ENCODE assay signal across 8 cellular contexts in the genomic region with DNA sequence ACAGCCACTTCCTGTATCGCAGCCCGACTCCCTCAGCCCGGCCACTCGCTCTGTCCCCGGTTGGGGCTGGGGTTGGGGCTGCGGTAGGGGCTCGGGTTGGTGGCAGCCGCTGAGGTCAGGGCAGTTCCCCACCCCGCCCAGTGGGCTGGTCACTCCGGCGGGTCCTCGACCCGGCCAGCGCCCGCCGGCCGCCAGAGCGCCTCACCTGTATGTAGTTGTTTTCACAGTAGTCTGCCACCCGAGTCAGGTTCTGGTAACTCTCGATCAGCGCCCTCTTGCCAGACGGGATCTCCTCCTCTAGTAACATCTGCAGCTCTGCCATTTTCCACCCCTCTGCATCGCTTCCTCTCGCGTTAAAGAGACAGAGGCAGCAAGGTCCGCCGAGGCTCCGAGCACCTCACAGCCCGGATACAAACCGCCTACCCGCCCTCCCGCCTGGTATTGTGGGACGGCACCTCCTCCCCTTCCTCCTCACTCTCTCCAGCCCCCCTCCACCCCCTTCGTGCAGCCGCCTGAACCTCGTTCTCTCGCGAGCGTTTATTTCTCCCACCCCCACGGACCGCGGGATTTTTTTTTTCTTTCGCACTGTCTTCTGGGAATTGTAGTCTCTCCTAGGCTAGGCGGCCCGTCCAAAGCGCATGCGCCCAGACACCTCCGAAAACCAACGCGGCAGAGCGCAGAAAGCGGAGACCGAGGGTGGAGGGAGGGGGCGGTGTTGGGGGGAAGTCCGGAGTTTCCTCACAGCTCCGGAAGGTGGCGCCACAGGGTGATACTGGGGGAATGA. TPM values are rescaled to one million over a fixed set of nuclear protein-coding genes. Genes with fewer than 3 reads are reported as not detected.
DNase-seq lines count a peak whose midpoint lies in the region; ATAC-seq and TF ChIP-seq lines count a peak whose summit lies in the region.

Gene ABI1, minus strand, starts transcription at position 417 of the 784 bp plus-strand sequence. Its CDS starts 95 bp downstream, at position 322.

- H3K4me3 ChIP-seq in AG04450 (ENCODE audit: low read depth, low read length) (peak within 1 kb of the TSS; percentile 90), WERI-Rb-1 (ENCODE audit: low read depth, low read length) (peak within 1 kb of the TSS; percentile 81), mammary epithelial cell (replicated peaks in 1 of 3; ENCODE audit: insufficient read depth in 1 of 3, low read depth in 2 of 3, low read length in 3 of 3) (peak within 1 kb of the TSS; percentile 88 to 100 (median 89)), iPS-18c (ENCODE audit: insufficient read depth, low read depth, low read length) (peak within 1 kb of the TSS; percentile 95), skeletal muscle tissue (ENCODE audit: low read length in 3 of 3) (peak within 1 kb of the TSS; percentile 82 to 98 (median 95))

- POLR2A ChIA-PET in AG04450 (lab: Yijun Ruan, JAX), result interaction anchor here (0.6 to 1.1 kb wide), 2 partner anchors 21 to 135 kb away, joined by 5 to 6 read pairs; no protein-coding TSS in a partner anchor

- H3K27me3 ChIP-seq in AG04450 (ENCODE audit: control insufficient read depth, insufficient read depth, low read length) (peaks cover 4% of the 10 kb centered on the region), WERI-Rb-1 (ENCODE audit: insufficient read depth, low read depth, severe bottlenecking) (no peaks in the 10 kb centered on the region), mammary epithelial cell (ENCODE audit: insufficient read depth, low read length) (no peaks in the 10 kb centered on the region), skeletal muscle tissue (ENCODE audit: control insufficient read depth in 3 of 3, insufficient read depth in 3 of 3, low read length in 3 of 3) (no peaks in the 10 kb centered on the region)

- no peaks in the 10 kb centered on the region for H4K20me1 ChIP-seq in mammary epithelial cell (ENCODE audit: insufficient read depth, low read length)

- H3K9me3 ChIP-seq in AG04450 (ENCODE audit: control insufficient read depth, insufficient read depth, low read length) (no peaks in the 10 kb centered on the region), WERI-Rb-1 (ENCODE audit: severe bottlenecking) (no peaks in the 10 kb centered on the region), mammary epithelial cell (replicated peaks; ENCODE audit: insufficient read depth, low read length) (no peaks in the 10 kb centered on the region), iPS-18c (ENCODE audit: control insufficient read depth, insufficient read depth, low read length) (no peaks in the 10 kb centered on the region), skeletal muscle tissue (ENCODE audit: control insufficient read depth in 3 of 3, low read length in 3 of 3) (no peaks in the 10 kb centered on the region)

- TF ChIP-seq CTCF in AG04450 (IDR thresholded peaks at IDR 0.05; ENCODE audit: low read depth, low read length) (peak; percentile 75; the same call in 1 of the 2 replicates), WERI-Rb-1 (IDR thresholded peaks at IDR 0.05; ENCODE audit: low read depth, low read length) (peak; percentile 34), mammary epithelial cell (conservative IDR thresholded peaks at IDR 0.05 in 1 of 2, IDR thresholded peaks at IDR 0.05 in 1 of 2; ENCODE audit: extremely low read depth in 1 of 2, insufficient read depth in 1 of 2, low read depth in 1 of 2, low read length in 2 of 2) (peak; percentile 27 to 72)

- 0% methylated on average over 6 of the region's 57 CpGs for WGBS in mammary epithelial cell (ENCODE audit: low coverage, missing lambda C conversion rate)

- peaks cover 49% of the 10 kb centered on the region for H3K79me2 ChIP-seq in mammary epithelial cell (ENCODE audit: insufficient read depth, low read length)

- H3K36me3 ChIP-seq in WERI-Rb-1, result no peaks in the 10 kb centered on the region
- no peaks in the 10 kb centered on the region for H3K36me3 ChIP-seq in mammary epithelial cell (ENCODE audit: insufficient read depth, low read length)
- H3K36me3 ChIP-seq in skeletal muscle tissue (ENCODE audit: control insufficient read depth in 3 of 3, insufficient read depth in 3 of 3, low read length in 3 of 3), result no peaks in the 10 kb centered on the region

- H3K9ac ChIP-seq in mammary epithelial cell (ENCODE audit: insufficient read depth, low read length), result peak within 1 kb of the TSS; percentile 100
- H3K9ac ChIP-seq in skeletal muscle tissue (ENCODE audit: low read depth in 1 of 3, low read length in 3 of 3), result peak within 1 kb of the TSS; percentile 88 to 90 (median 89)

- ATAC-seq in GM18870 (IDR thresholded peaks at IDR 0.05; ENCODE audit: unreplicated experiment) (peak; percentile 38), HG03135 (IDR thresholded peaks at IDR 0.05; ENCODE audit: unreplicated experiment) (peak; percentile 56)

- H3K4me1 ChIP-seq in mammary epithelial cell (ENCODE audit: insufficient read depth, low read length) (peaks cover 16% of the 10 kb centered on the region), skeletal muscle tissue (ENCODE audit: control insufficient read depth in 3 of 3, insufficient read depth in 3 of 3, low read length in 3 of 3) (peaks cover 13 to 17% (median 17%) of the 10 kb centered on the region in 3 donors)

- CTCF ChIA-PET in AG04450 (lab: Charles Lee), result interaction anchor here (0.7 to 4.4 kb wide), 21 partner anchors 11 to 180 kb away, joined by 3 to 51 read pairs (median 5); no protein-coding TSS in a partner anchor
- CTCF ChIA-PET in mammary epithelial cell (lab: Charles Lee; ENCODE audit: low non-redundant PET), result interaction anchor here (0.6 kb wide), 2 partner anchors 14 to 347 kb away, joined by 3 read pairs; no protein-coding TSS in a partner anchor

- intact Hi-C loops in mammary epithelial cell (cut with micrococcal nuclease), result loop anchor here (1.0 kb wide), 4 partner anchors 9 to 134 kb away; no protein-coding TSS in a partner anchor

- H2AFZ ChIP-seq in mammary epithelial cell (ENCODE audit: low read depth, low read length), result peak within 1 kb of the TSS; percentile 61

- peak within 1 kb of the TSS; percentile 70 for H3K27ac ChIP-seq in AG04450 (ENCODE audit: low read depth, low read length)
- H3K27ac ChIP-seq in WERI-Rb-1, result peak within 1 kb of the TSS; percentile 78
- H3K27ac ChIP-seq in mammary epithelial cell (ENCODE audit: insufficient read depth, low read depth, low read length), result peak within 1 kb of the TSS; percentile 100
- H3K27ac ChIP-seq in skeletal muscle tissue (ENCODE audit: low read depth, low read length), result peak within 1 kb of the TSS; percentile 96

- in situ Hi-C loops in mammary epithelial cell (cut with MboI; ENCODE audit: low sequenced_read_pairs in 2 of 2), result no loop called here

- BruUV-seq in mammary epithelial cell (replicated peaks; lab: Mats Ljungman, UMichigan), result no TSS peak

- DNase-seq in AG04450 (ENCODE audit: low read depth, low spot score) (peak; percentile 97), NCI-H2227 (lab: John Stamatoyannopoulos, UW; ENCODE audit: unreplicated experiment) (peak; percentile 98), WERI-Rb-1 (peak; percentile 94), mammary epithelial cell (peak; percentile 98)

- dilution Hi-C loops in mammary epithelial cell (cut with HindIII; ENCODE audit: low sequenced_read_pairs), result no loop called here

- H3K4me2 ChIP-seq in mammary epithelial cell (ENCODE audit: insufficient read depth, low read depth, low read length), result peak within 1 kb of the TSS; percentile 94

RNA-seq across cellular contexts. Expression of gene ABI1, which starts in this region (rescaled TPM):
- polyA plus RNA-seq in AG04450 (2011; rRNA removed) (51.1 and 64.2 TPM in 2 replicates), mammary epithelial cell (58.1 TPM)
- 33.5 and 41.9 TPM in 2 replicates for polyA minus RNA-seq in AG04450 (2011; rRNA and poly(A)+ RNA removed)
- total RNA-seq in mammary epithelial cell (10 to 100 TPM; 55.2 to 72.6 TPM), skeletal muscle tissue (23.0 TPM)
- polyA minus RNA-seq in mammary epithelial cell, result 33.0 TPM

Comparison
In these comparisons a context has a peak if more than half of its experiments do, and no peak if none do; other contexts are left out.
1. Peak in every context shown above with its lines: DNase-seq, ATAC-seq, H3K4me3 ChIP-seq and H3K27ac ChIP-seq.